Comparison of ENCODE assay signal across 14 cellular contexts in genomic region chr5:139748505-139748826, GRCh38. TPM values are rescaled to one million over a fixed set of nuclear protein-coding genes. Genes with fewer than 3 reads are reported as not detected.
DNase-seq lines count a peak whose midpoint lies in the region; ATAC-seq and TF ChIP-seq lines count a peak whose summit lies in the region.
"Had no signal": no experiment of that assay in that cellular context is flagged by ENCODE, and none has a peak within 500 bp of the region (broad histone marks: within the 10 kb centered on the region; RNA-seq: fewer than 3 reads in every experiment).

No MANE protein-coding gene starts in this region.

- H3K79me2 ChIP-seq in SU-DHL-6 (ENCODE audit: insufficient read depth, low read length), result no peaks in the 10 kb centered on the region

- H3K4me2 ChIP-seq in SU-DHL-6 (ENCODE audit: low read depth, low read length, poor library complexity, severe bottlenecking), result no peak overlapping the region

- peak overlapping the region; percentile 60 for H3K4me3 Mint-ChIP-seq in activated CD4-positive, alpha-beta T cell treated with anti-CD3 and anti-CD28 coated beads for 36 hours
- H3K4me3 Mint-ChIP-seq in endodermal cell, result peak overlapping the region; percentile 50
- peak overlapping the region; percentile 68 for H3K4me3 Mint-ChIP-seq in progenitor cell of endocrine pancreas (ENCODE audit: low read depth)

- TF ChIP-seq POLR2A in gastrocnemius medialis (IDR thresholded peaks at IDR 0.05), result no peak

- ATAC-seq in activated CD4-positive, alpha-beta T cell treated with anti-CD3 and anti-CD28 coated beads for 36 hours, result no peak
- no peak for ATAC-seq in gastrocnemius medialis
- ATAC-seq: PC-3 had no signal

- H3K9me3 ChIP-seq in SU-DHL-6 (ENCODE audit: insufficient read depth, low read length) (no peaks in the 10 kb centered on the region), endodermal cell (ENCODE audit: control insufficient read depth, low read length) (no peaks in the 10 kb centered on the region), gastrocnemius medialis (no peaks in the 10 kb centered on the region)
- H3K9me3 ChIP-seq: psoas muscle, thoracic aorta had no signal

- H3K4me1 ChIP-seq in endodermal cell (ENCODE audit: control insufficient read depth, insufficient read depth, low read length), result peaks cover 7% of the 10 kb centered on the region
- H3K4me1 ChIP-seq in gastrocnemius medialis, result peaks cover 24 to 27% of the 10 kb centered on the region in 2 donors

- DNase-seq in activated CD4-positive, alpha-beta T cell treated with anti-CD3 and anti-CD28 coated beads for 36 hours, result no peak
- no peak for DNase-seq in activated CD4-positive, alpha-beta T cell treated with anti-CD3 and anti-CD28 coated beads for 4 hours
- no peak for DNase-seq in endodermal cell
- DNase-seq in progenitor cell of endocrine pancreas (ENCODE audit: low spot score, unreplicated experiment), result no peak
- DNase-seq in gastrocnemius medialis, result no peak
- no peak for DNase-seq in NCI-H446 treated with DMSO at 0.1 percent for 48 hours (lab: John Stamatoyannopoulos, UW)
- no peak for DNase-seq in SHP77 (lab: John Stamatoyannopoulos, UW)
- DNase-seq: PC-3 had no signal

- H3K9ac ChIP-seq in SU-DHL-6 (ENCODE audit: low read length) (no peak overlapping the region), endodermal cell (ENCODE audit: extremely low read depth, low read length, poor library complexity, severe bottlenecking) (no peak overlapping the region)

- no peaks in the 10 kb centered on the region for H3K9me3 Mint-ChIP-seq in activated CD4-positive, alpha-beta T cell treated with anti-CD3 and anti-CD28 coated beads for 36 hours (ENCODE audit: low read depth)
- no peaks in the 10 kb centered on the region for H3K9me3 Mint-ChIP-seq in endodermal cell
- H3K9me3 Mint-ChIP-seq in progenitor cell of endocrine pancreas (ENCODE audit: low read depth), result no peaks in the 10 kb centered on the region

- peaks cover 36% of the 10 kb centered on the region for H3K4me1 Mint-ChIP-seq in activated CD4-positive, alpha-beta T cell treated with anti-CD3 and anti-CD28 coated beads for 36 hours
- H3K4me1 Mint-ChIP-seq in endodermal cell (peaks cover 22% of the 10 kb centered on the region), progenitor cell of endocrine pancreas (ENCODE audit: low read depth) (peaks cover 24% of the 10 kb centered on the region)

- peaks cover 3% of the 10 kb centered on the region; the same call in 1 of the 2 replicates for H3F3A ChIP-seq in SU-DHL-6 (ENCODE audit: insufficient read depth)

- H3K36me3 Mint-ChIP-seq in activated CD4-positive, alpha-beta T cell treated with anti-CD3 and anti-CD28 coated beads for 36 hours (ENCODE audit: low read depth), result no peaks in the 10 kb centered on the region
- H3K36me3 Mint-ChIP-seq in endodermal cell (ENCODE audit: low read depth) (peaks cover under 1% of the 10 kb centered on the region), progenitor cell of endocrine pancreas (ENCODE audit: insufficient read depth) (no peaks in the 10 kb centered on the region)

- H4K20me1 ChIP-seq in SU-DHL-6 (ENCODE audit: low read depth, low read length), result no peaks in the 10 kb centered on the region

- no peaks in the 10 kb centered on the region for H3K9me2 ChIP-seq in SU-DHL-6 (replicated peaks; ENCODE audit: insufficient read depth, low read length)

- 0 out of 2 replicates have a peak overlapping the region, but pooled peaks have one; percentile 17 for H3K27ac ChIP-seq in SU-DHL-6 (ENCODE audit: low read depth, low read length)
- peak overlapping the region; percentile 55 for H3K27ac ChIP-seq in endodermal cell (ENCODE audit: low read depth, low read length)
- H3K27ac ChIP-seq in gastrocnemius medialis, result no peak overlapping the region
- H3K27ac ChIP-seq: psoas muscle, thoracic aorta had no signal

- CTCF ChIA-PET in activated CD4-positive, alpha-beta T cell treated with anti-CD3 and anti-CD28 coated beads for 36 hours (lab: Charles Lee), result interaction anchor here (0.6 to 1.9 kb wide), 6 partner anchors 13 to 221 kb away, joined by 3 to 11 read pairs (median 4); no protein-coding TSS in a partner anchor

- H2AFZ ChIP-seq in SU-DHL-6 (ENCODE audit: low read depth, low read length, severe bottlenecking), result no peak overlapping the region

- H3K27ac Mint-ChIP-seq in activated CD4-positive, alpha-beta T cell treated with anti-CD3 and anti-CD28 coated beads for 36 hours, result peak overlapping the region; percentile 14
- H3K27ac Mint-ChIP-seq in endodermal cell, result no peak overlapping the region
- H3K27ac Mint-ChIP-seq in progenitor cell of endocrine pancreas, result peak overlapping the region; percentile 38

- H3K27me3 ChIP-seq in SU-DHL-6 (ENCODE audit: low read length), result no peaks in the 10 kb centered on the region
- H3K27me3 ChIP-seq in endodermal cell (ENCODE audit: control insufficient read depth, insufficient read depth, low read length, poor library complexity, severe bottlenecking), result peaks cover 94% of the 10 kb centered on the region
- peaks cover 22 to 31% (median 24%) of the 10 kb centered on the region in 3 donors for H3K27me3 ChIP-seq in gastrocnemius medialis

- in situ Hi-C loops in gastrocnemius medialis (cut with MboI; ENCODE audit: low sequenced_read_pairs in 4 of 4), result no loop called here

- POLR2A ChIA-PET in activated CD4-positive, alpha-beta T cell treated with anti-CD3 and anti-CD28 coated beads for 36 hours (lab: Charles Lee), result no interaction called here

- intact Hi-C loops in activated CD4-positive, alpha-beta T cell treated with anti-CD3 and anti-CD28 coated beads for 36 hours (cut with DNase I, micrococcal nuclease), result loop anchor here (5.0 kb wide), 5 partner anchors 111 to 476 kb away; no protein-coding TSS in a partner anchor
- intact Hi-C loops in gastrocnemius medialis (cut with DNase I; ENCODE audit: low total_unique reads), result loop anchor here (5.0 kb wide), 2 partner anchors 51 to 111 kb away; no protein-coding TSS in a partner anchor

- H3K27me3 Mint-ChIP-seq in activated CD4-positive, alpha-beta T cell treated with anti-CD3 and anti-CD28 coated beads for 36 hours, result peaks cover 16% of the 10 kb centered on the region
- H3K27me3 Mint-ChIP-seq in endodermal cell (ENCODE audit: insufficient read depth) (peaks cover 91% of the 10 kb centered on the region), progenitor cell of endocrine pancreas (peaks cover 79% of the 10 kb centered on the region)

- 20 to 34% methylated on average over 4 to 27 of the region's 27 CpGs for WGBS in endodermal cell (ENCODE audit: insufficient coverage in 1 of 2, insufficient read length in 1 of 2), 2 experiments

- TF ChIP-seq CTCF in SU-DHL-6 (IDR thresholded peaks at IDR 0.05; ENCODE audit: insufficient read depth, low read length, poor library complexity, severe bottlenecking) (no peak), endodermal cell (conservative IDR thresholded peaks at IDR 0.05) (no peak), progenitor cell of endocrine pancreas (IDR thresholded peaks at IDR 0.05; ENCODE audit: unreplicated experiment) (no peak), gastrocnemius medialis (IDR thresholded peaks at IDR 0.05 in 4 of 5, conservative IDR thresholded peaks at IDR 0.05 in 1 of 5) (no peak)

- no peak overlapping the region for H3K4me3 ChIP-seq in SU-DHL-6 (ENCODE audit: insufficient read depth, low read length, poor library complexity, severe bottlenecking)
- no peak overlapping the region for H3K4me3 ChIP-seq in endodermal cell (ENCODE audit: low read length)
- H3K4me3 ChIP-seq in gastrocnemius medialis, result no peak overlapping the region

- H3K36me3 ChIP-seq in SU-DHL-6 (ENCODE audit: low read length), result no peaks in the 10 kb centered on the region
- no peaks in the 10 kb centered on the region for H3K36me3 ChIP-seq in endodermal cell (ENCODE audit: control insufficient read depth, insufficient read depth, low read length)
- H3K36me3 ChIP-seq in gastrocnemius medialis, result no peaks in the 10 kb centered on the region
- H3K36me3 ChIP-seq: thoracic aorta had no signal

RNA-seq across cellular contexts. Expression of gene PSD2, which starts 47.1 kb away (rescaled TPM):
- total RNA-seq in activated CD4-positive, alpha-beta T cell treated with anti-CD3 and anti-CD28 coated beads for 36 hours, result not detected
- total RNA-seq in endodermal cell (1 to 10 TPM in 1 of 2 donors, under 1 TPM in 1; 0.55 to 2.5 TPM), progenitor cell of endocrine pancreas (0.14 and 0.18 TPM in 2 replicates), gastrocnemius medialis (under 1 TPM in 1 of 4 donors, not detected in 3; 0.10 TPM)
- 2.0 TPM for polyA plus RNA-seq in endodermal cell (2013, experiment 1 of 2)
- polyA plus RNA-seq in endodermal cell (2013, experiment 2 of 2), result 2.0 TPM
- total RNA-seq: fibroblast of villous mesenchyme, left ventricle myocardium superior, PC-3 had no signal
- polyA plus RNA-seq: AG04450 had no signal

Comparison
In these comparisons a context has a peak if more than half of its experiments do, and no peak if none do; other contexts are left out.
1. H3K27ac ChIP-seq: peak in SU-DHL-6 (single experiment) and endodermal cell (single experiment); none in gastrocnemius medialis (0 of 4).
2. Peak in every context shown above with its lines, with median percentiles within 50 percentile points of each other: H3K4me3 Mint-ChIP-seq.